In the genomic region with DNA sequence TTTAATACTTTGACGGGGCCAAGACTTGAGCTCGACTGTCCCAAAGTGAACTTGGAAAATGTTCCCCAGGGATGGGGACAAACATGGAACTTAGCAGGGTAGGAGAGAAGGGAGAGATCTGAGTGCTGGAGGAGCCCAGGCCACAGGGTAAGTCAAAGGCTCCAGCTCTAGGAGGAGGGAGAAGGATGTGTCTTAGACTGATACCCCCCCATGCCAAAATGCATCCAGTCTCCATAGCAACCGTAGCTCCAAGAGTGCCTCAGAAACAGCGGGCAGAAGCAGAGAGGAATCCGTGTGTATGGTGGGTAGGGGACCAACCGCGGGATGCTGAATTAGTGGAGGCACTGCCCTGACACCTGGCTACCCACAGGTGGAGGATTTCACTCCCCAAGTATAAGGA, we compare ENCODE assay signal across 12 cellular contexts. TPM values are rescaled to one million over a fixed set of nuclear protein-coding genes. Genes with fewer than 3 reads are reported as not detected.
DNase-seq lines count a peak whose midpoint lies in the region; ATAC-seq and TF ChIP-seq lines count a peak whose summit lies in the region.
"Had no signal": no experiment of that assay in that cellular context is flagged by ENCODE, and none has a peak within 500 bp of the region (broad histone marks: within the 10 kb centered on the region; RNA-seq: fewer than 3 reads in every experiment).

No MANE protein-coding gene starts in this region.

- peaks cover 23% of the 10 kb centered on the region for H3K36me3 Mint-ChIP-seq in activated CD4-positive, alpha-beta T cell treated with anti-CD3 and anti-CD28 coated beads, Interleukin-2, amount 10 ng/mL, durations not matched to agents 24 days and 14 days (ENCODE audit: low read depth)

- H3K27me3 ChIP-seq in neutrophil, result no peaks in the 10 kb centered on the region

- H3K27ac ChIP-seq in KOPT-K1 (ENCODE audit: low read depth, low read length, poor library complexity, severe bottlenecking), result peak overlapping the region; percentile 80
- H3K27ac ChIP-seq in caudate nucleus (ENCODE audit: low read depth, low read length), result peak overlapping the region; percentile 69
- peak overlapping the region; percentile 94 for H3K27ac ChIP-seq in neutrophil
- H3K27ac ChIP-seq: adrenal gland had no signal

- H3K4me1 Mint-ChIP-seq in activated CD4-positive, alpha-beta T cell treated with anti-CD3 and anti-CD28 coated beads, Interleukin-2, amount 10 ng/mL, durations not matched to agents 24 days and 14 days, result peaks cover 41% of the 10 kb centered on the region

- H3K4me3 ChIP-seq in neutrophil (ENCODE audit: low read depth in 1 of 2, low read length in 1 of 2), result no peak overlapping the region
- H3K4me3 ChIP-seq: adrenal gland had no signal

- H3K4me1 ChIP-seq in neutrophil (ENCODE audit: control insufficient read depth in 1 of 2, insufficient read depth in 1 of 2, low read depth in 1 of 2, low read length in 1 of 2), result peaks cover 51 to 54% of the 10 kb centered on the region in 2 experiments

- no peaks in the 10 kb centered on the region for H3K9me3 Mint-ChIP-seq in activated CD4-positive, alpha-beta T cell treated with anti-CD3 and anti-CD28 coated beads, Interleukin-2, amount 10 ng/mL, durations not matched to agents 24 days and 14 days

- no peak for DNase-seq in activated CD4-positive, alpha-beta T cell treated with anti-CD3 and anti-CD28 coated beads, Interleukin-2, amount 10 ng/mL, durations not matched to agents 24 days and 14 days
- no peak for DNase-seq in activated CD4-positive, alpha-beta T cell treated with anti-CD3 and anti-CD28 coated beads, Interleukin-2, amount 50 U/mL, for 4 hours
- peak in 10 of 61 donors; percentile 11 to 51 (median 27) for DNase-seq in caudate nucleus (lab: John Stamatoyannopoulos, UW)
- DNase-seq in foreskin melanocyte, result no peak
- no peak for DNase-seq in SIG-M5 treated with dmso at 0.1 percent for 504 hours (lab: John Stamatoyannopoulos, UW; ENCODE audit: unreplicated experiment)
- DNase-seq: activated CD4-positive, CD25-positive, alpha-beta regulatory T cell; adrenal gland; effector CD8-positive, alpha-beta T cell; NCI-H2029 treated with DMSO at 0.1 percent for 48 hours had no signal

- peaks cover 44% of the 10 kb centered on the region for H3K36me3 ChIP-seq in KOPT-K1 (ENCODE audit: insufficient read depth, low read length)
- H3K36me3 ChIP-seq in neutrophil, result peaks cover 54% of the 10 kb centered on the region
- H3K36me3 ChIP-seq: adrenal gland had no signal

- TF ChIP-seq CTCF in neutrophil (IDR thresholded peaks at IDR 0.05), result no peak

- no peak for ATAC-seq in HG02938 (IDR thresholded peaks at IDR 0.05; ENCODE audit: unreplicated experiment)

- no peaks in the 10 kb centered on the region for H3K27me3 Mint-ChIP-seq in activated CD4-positive, alpha-beta T cell treated with anti-CD3 and anti-CD28 coated beads, Interleukin-2, amount 10 ng/mL, durations not matched to agents 24 days and 14 days

- no peaks in the 10 kb centered on the region for H3K9me3 ChIP-seq in KOPT-K1 (ENCODE audit: insufficient read depth, low read length, poor library complexity, severe bottlenecking)
- H3K9me3 ChIP-seq in neutrophil, result no peaks in the 10 kb centered on the region
- H3K9me3 ChIP-seq: adrenal gland had no signal

- peak overlapping the region; percentile 74 for H3K27ac Mint-ChIP-seq in activated CD4-positive, alpha-beta T cell treated with anti-CD3 and anti-CD28 coated beads, Interleukin-2, amount 10 ng/mL, durations not matched to agents 24 days and 14 days

- intact Hi-C loops in activated CD4-positive, alpha-beta T cell treated with anti-CD3 and anti-CD28 coated beads, Interleukin-2, amount 10 ng/mL, durations not matched to agents 24 days and 14 days (cut with micrococcal nuclease), result no loop called here

- H3K4me3 Mint-ChIP-seq in activated CD4-positive, alpha-beta T cell treated with anti-CD3 and anti-CD28 coated beads, Interleukin-2, amount 10 ng/mL, durations not matched to agents 24 days and 14 days, result peak overlapping the region; percentile 59

RNA-seq across cellular contexts. Expression of gene AGAP2, which starts 0.8 kb away (rescaled TPM):
- total RNA-seq in activated CD4-positive, alpha-beta T cell treated with anti-CD3 and anti-CD28 coated beads, Interleukin-2, amount 10 ng/mL, durations not matched to agents 24 days and 14 days, result 27.1 and 28.2 TPM in 2 replicates

RNA-seq across cellular contexts. Expression of gene TSPAN31, which starts 5.5 kb away (rescaled TPM):
- 19.2 and 19.4 TPM in 2 replicates for total RNA-seq in activated CD4-positive, alpha-beta T cell treated with anti-CD3 and anti-CD28 coated beads, Interleukin-2, amount 10 ng/mL, durations not matched to agents 24 days and 14 days

RNA-seq across cellular contexts. Expression of gene CDK4, which starts 12.7 kb away (rescaled TPM):
- 240 and 248 TPM in 2 replicates for total RNA-seq in activated CD4-positive, alpha-beta T cell treated with anti-CD3 and anti-CD28 coated beads, Interleukin-2, amount 10 ng/mL, durations not matched to agents 24 days and 14 days

RNA-seq across cellular contexts. Expression of gene MARCHF9, which starts 15.5 kb away (rescaled TPM):
- total RNA-seq in activated CD4-positive, alpha-beta T cell treated with anti-CD3 and anti-CD28 coated beads, Interleukin-2, amount 10 ng/mL, durations not matched to agents 24 days and 14 days, result 21.6 and 22.7 TPM in 2 replicates

RNA-seq across cellular contexts. Expression of gene CYP27B1, which starts 27.5 kb away (rescaled TPM):
- total RNA-seq in activated CD4-positive, alpha-beta T cell treated with anti-CD3 and anti-CD28 coated beads, Interleukin-2, amount 10 ng/mL, durations not matched to agents 24 days and 14 days, result 12.3 and 12.7 TPM in 2 replicates
